8 cellular contexts compared by ENCODE assay signal in genomic region chr9:68706579-68707201, GRCh38. TPM values are rescaled to one million over a fixed set of nuclear protein-coding genes. Genes with fewer than 3 reads are reported as not detected.
DNase-seq lines count a peak whose midpoint lies in the region; ATAC-seq and TF ChIP-seq lines count a peak whose summit lies in the region.

No MANE protein-coding gene starts in this region.

- no peaks in the 10 kb centered on the region for H3K9me3 Mint-ChIP-seq in CD8-positive, alpha-beta T cell
- H3K9me3 Mint-ChIP-seq in glutamatergic neuron (ENCODE audit: unreplicated experiment) = no peaks in the 10 kb centered on the region
- no peaks in the 10 kb centered on the region for H3K9me3 Mint-ChIP-seq in stimulated activated memory B cell treated with anti-CD40 and anti-IgM and Interleukin-4, amounts not matched to agents 10 μg/mL and 1 μg/mL and 100 μg/mL, for 72 hours

- H3K36me3 ChIP-seq in CD8-positive, alpha-beta T cell (ENCODE audit: insufficient read depth, low read length) = no peaks in the 10 kb centered on the region
- H3K36me3 ChIP-seq in HUES64 (ENCODE audit: insufficient read depth, low read length) = no peaks in the 10 kb centered on the region

- intact Hi-C loops in CD8-positive, alpha-beta T cell (cut with DNase I, micrococcal nuclease) = no loop called here

- CTCF ChIA-PET in CD8-positive, alpha-beta T cell (lab: Charles Lee) = no interaction called here

- 40% methylated on average over 13 of the region's 13 CpGs for WGBS in HUES64

- peak overlapping the region; percentile 67 for H3K4me3 Mint-ChIP-seq in CD8-positive, alpha-beta T cell
- peak overlapping the region; percentile 87 for H3K4me3 Mint-ChIP-seq in glutamatergic neuron (ENCODE audit: unreplicated experiment)
- peak overlapping the region; percentile 99 for H3K4me3 Mint-ChIP-seq in stimulated activated memory B cell treated with anti-CD40 and anti-IgM and Interleukin-4, amounts not matched to agents 10 μg/mL and 1 μg/mL and 100 μg/mL, for 72 hours

- no peak overlapping the region for H3K9ac ChIP-seq in HUES64 (ENCODE audit: low read depth, low read length)

- POLR2A ChIA-PET in CD8-positive, alpha-beta T cell (lab: Charles Lee) = no interaction called here

- no peak for ATAC-seq in CD8-positive, alpha-beta T cell
- peak; percentile 25 for ATAC-seq in GM19438 (IDR thresholded peaks at IDR 0.05; ENCODE audit: low read depth, unreplicated experiment)
- peak; percentile 76 for ATAC-seq in stimulated activated memory B cell treated with anti-CD40 and anti-IgM and Interleukin-4, amounts not matched to agents 10 μg/mL and 1 μg/mL and 100 μg/mL, for 72 hours

- H3K27me3 ChIP-seq in CD8-positive, alpha-beta T cell (ENCODE audit: insufficient read depth, low read length) = peaks cover 20% of the 10 kb centered on the region
- peaks cover 61% of the 10 kb centered on the region for H3K27me3 ChIP-seq in HUES64 (ENCODE audit: insufficient read depth, low read length)

- no peak overlapping the region for H3K27ac Mint-ChIP-seq in CD8-positive, alpha-beta T cell
- no peak overlapping the region for H3K27ac Mint-ChIP-seq in glutamatergic neuron (ENCODE audit: unreplicated experiment)
- H3K27ac Mint-ChIP-seq in stimulated activated memory B cell treated with anti-CD40 and anti-IgM and Interleukin-4, amounts not matched to agents 10 μg/mL and 1 μg/mL and 100 μg/mL, for 72 hours = peak overlapping the region; percentile 82

- no peak overlapping the region for H3K27ac ChIP-seq in CD8-positive, alpha-beta T cell (ENCODE audit: low read depth, low read length)
- no peak overlapping the region for H3K27ac ChIP-seq in HUES64 (ENCODE audit: low read depth, low read length)

- TF ChIP-seq CTCF in CD8-positive, alpha-beta T cell (IDR thresholded peaks at IDR 0.05) = no peak
- TF ChIP-seq CTCF in glutamatergic neuron (IDR thresholded peaks at IDR 0.05; ENCODE audit: partially characterized antibody, unreplicated experiment) = no peak

- H3K4me1 ChIP-seq in CD8-positive, alpha-beta T cell (ENCODE audit: insufficient read depth, low read length) = peaks cover 7% of the 10 kb centered on the region
- peaks cover 21% of the 10 kb centered on the region for H3K4me1 ChIP-seq in HUES64 (ENCODE audit: insufficient read depth, low read length)

- H3K27me3 Mint-ChIP-seq in CD8-positive, alpha-beta T cell (ENCODE audit: low read depth) = peaks cover 75% of the 10 kb centered on the region
- peaks cover 12% of the 10 kb centered on the region for H3K27me3 Mint-ChIP-seq in glutamatergic neuron (ENCODE audit: unreplicated experiment)
- H3K27me3 Mint-ChIP-seq in stimulated activated memory B cell treated with anti-CD40 and anti-IgM and Interleukin-4, amounts not matched to agents 10 μg/mL and 1 μg/mL and 100 μg/mL, for 72 hours = no peaks in the 10 kb centered on the region

- H3K4me1 Mint-ChIP-seq in CD8-positive, alpha-beta T cell (ENCODE audit: low read depth) = peaks cover 19% of the 10 kb centered on the region
- peaks cover 4% of the 10 kb centered on the region for H3K4me1 Mint-ChIP-seq in glutamatergic neuron (ENCODE audit: low read depth, unreplicated experiment)
- H3K4me1 Mint-ChIP-seq in stimulated activated memory B cell treated with anti-CD40 and anti-IgM and Interleukin-4, amounts not matched to agents 10 μg/mL and 1 μg/mL and 100 μg/mL, for 72 hours = peaks cover 60% of the 10 kb centered on the region

- no peaks in the 10 kb centered on the region for H3K9me3 ChIP-seq in CD8-positive, alpha-beta T cell (ENCODE audit: low read length)
- H3K9me3 ChIP-seq in HUES64 (ENCODE audit: insufficient read depth, low read depth, low read length) = no peaks in the 10 kb centered on the region

- no peak overlapping the region for H3K4me3 ChIP-seq in CD8-positive, alpha-beta T cell (ENCODE audit: low read depth, low read length)
- peak overlapping the region; percentile 74 for H3K4me3 ChIP-seq in HUES64 (ENCODE audit: low read length)

- no peaks in the 10 kb centered on the region for H3K36me3 Mint-ChIP-seq in CD8-positive, alpha-beta T cell
- H3K36me3 Mint-ChIP-seq in glutamatergic neuron (ENCODE audit: unreplicated experiment) = no peaks in the 10 kb centered on the region
- peaks cover 18% of the 10 kb centered on the region for H3K36me3 Mint-ChIP-seq in stimulated activated memory B cell treated with anti-CD40 and anti-IgM and Interleukin-4, amounts not matched to agents 10 μg/mL and 1 μg/mL and 100 μg/mL, for 72 hours

- DNase-seq in CD8-positive, alpha-beta T cell = no peak
- DNase-seq in glutamatergic neuron (no peak), T-helper 9 cell (no peak)
- no peak for DNase-seq in NK-92 treated with Interleukin-12 subunit alpha and Interleukin-12 subunit beta, amount 100 ng/mL, for 24 hours (lab: John Stamatoyannopoulos, UW)
- DNase-seq in stimulated activated CD4-positive, alpha-beta T cell treated with anti-CD3 and anti-CD28 coated beads, Interleukin-15, amount 100 ng/mL, for 24 hours = no peak

RNA-seq across cellular contexts. Expression of gene PIP5K1B, which starts 1.6 kb away (rescaled TPM):
- under 1 TPM; 0.19 to 0.43 TPM for total RNA-seq in CD8-positive, alpha-beta T cell
- polyA plus RNA-seq in HUES64 (2013, experiment 1 of 2) = 4.4 TPM
- 6.0 TPM for polyA plus RNA-seq in HUES64 (2013, experiment 2 of 2)
- 0.27 TPM for total RNA-seq in glutamatergic neuron (ENCODE audit: unreplicated experiment)
